19 cellular contexts compared by ENCODE assay signal in genomic region chr18:52484977-52485376, GRCh38.
DNase-seq lines count a peak whose midpoint lies in the region; ATAC-seq, FAIRE-seq and TF ChIP-seq lines count a peak whose summit lies in the region.
"Had no signal": no experiment of that assay in that cellular context is flagged by ENCODE, and none has a peak within 500 bp of the region (broad histone marks: within the 10 kb centered on the region; RNA-seq: fewer than 3 reads in every experiment).

No MANE protein-coding gene starts in this region.

- intact Hi-C loops in A673 (cut with micrococcal nuclease; ENCODE audit: unreplicated experiment) (no loop called here), left ventricle myocardium superior (cut with micrococcal nuclease) (no loop called here)

- H3K4me1 ChIP-seq in A673 (ENCODE audit: insufficient read depth, low read length, poor library complexity, severe bottlenecking) = peaks cover 43% of the 10 kb centered on the region
- H3K4me1 ChIP-seq in OCI-LY3 (ENCODE audit: low read length) = no peaks in the 10 kb centered on the region
- H3K4me1 ChIP-seq: Caco-2 had no signal

- no peak overlapping the region for H3K4me3 ChIP-seq in A673 (ENCODE audit: low read depth, low read length, poor library complexity, severe bottlenecking)
- no peak overlapping the region for H3K4me3 ChIP-seq in OCI-LY3 (ENCODE audit: low read length)
- H3K4me3 ChIP-seq: GM12878, PC-9, SK-N-MC had no signal

- CTCF ChIA-PET in A673 (lab: Charles Lee) = no interaction called here

- no peaks in the 10 kb centered on the region for H3K36me3 ChIP-seq in A673 (ENCODE audit: insufficient read depth, low read length, poor library complexity, severe bottlenecking)
- H3K36me3 ChIP-seq in OCI-LY3 (replicated peaks; ENCODE audit: low read depth, low read length) = no peaks in the 10 kb centered on the region

- no peak overlapping the region for H3K9ac ChIP-seq in OCI-LY3 (ENCODE audit: low read length)

- H3K9me3 ChIP-seq in A673 (ENCODE audit: low read depth, low read length, poor library complexity, severe bottlenecking) = no peaks in the 10 kb centered on the region
- no peaks in the 10 kb centered on the region for H3K9me3 ChIP-seq in OCI-LY3 (ENCODE audit: insufficient read depth, low read length)
- H3K9me3 ChIP-seq: Caco-2 had no signal

- ATAC-seq in left ventricle myocardium superior (no peak), HG03521 (IDR thresholded peaks at IDR 0.05; ENCODE audit: unreplicated experiment) (no peak)
- ATAC-seq: GM12878 had no signal

- DNase-seq in A673 (ENCODE audit: low spot score) (peak; percentile 61), D721Med (ENCODE audit: insufficient read length, low spot score) (no peak), hepatic stellate cell (ENCODE audit: low spot score) (peak; percentile 0), left ventricle myocardium superior (no peak), AG08396 (ENCODE audit: low spot score) (no peak)
- DNase-seq: C1 segment of cervical spinal cord, Caco-2, DMS79, HCEC 1CT, NCI-H1048, NCI-H510A treated with DMSO at 0.1 percent for 48 hours, PC-9, T-helper 1 cell had no signal

- H3K79me2 ChIP-seq in OCI-LY3 (ENCODE audit: low read length) = no peaks in the 10 kb centered on the region

- H2AFZ ChIP-seq in OCI-LY3 (ENCODE audit: low read depth, low read length) = no peak overlapping the region
- H2AFZ ChIP-seq: PC-9 had no signal

- POLR2A ChIA-PET in A673 (lab: Charles Lee; ENCODE audit: low non-redundant PET) = no interaction called here

- H3K4me2 ChIP-seq in OCI-LY3 (ENCODE audit: low read length) = no peak overlapping the region
- H3K4me2 ChIP-seq: PC-9 had no signal

- FAIRE-seq in D721Med (lab: Jason Lieb, UNC) = peak; percentile 76
- FAIRE-seq: GM12878, GM18507, GM19239 had no signal

- TF ChIP-seq CTCF in A673 (conservative IDR thresholded peaks at IDR 0.05; ENCODE audit: low read depth, low read length) (peak; percentile 62), D721Med (IDR thresholded peaks at IDR 0.05; ENCODE audit: insufficient read depth, missing control alignments) (no peak), OCI-LY3 (IDR thresholded peaks at IDR 0.05; ENCODE audit: low read depth, low read length) (peak; percentile 49)

- H3K27ac ChIP-seq in A673 (ENCODE audit: low read depth, low read length, poor library complexity, severe bottlenecking) = peak overlapping the region; percentile 18
- no peak overlapping the region for H3K27ac ChIP-seq in OCI-LY3 (ENCODE audit: low read length)
- H3K27ac ChIP-seq: PC-9, SK-N-MC had no signal

- no TSS peak for BruUV-seq in A673 (replicated peaks; lab: Mats Ljungman, UMichigan)

- no peaks in the 10 kb centered on the region for H4K20me1 ChIP-seq in OCI-LY3 (ENCODE audit: insufficient read depth, low read length)

- H3K27me3 ChIP-seq in A673 (replicated peaks; ENCODE audit: insufficient read depth, low read depth, low read length, poor library complexity) = no peaks in the 10 kb centered on the region
- H3K27me3 ChIP-seq in OCI-LY3 (ENCODE audit: low read depth, low read length) = 0 out of 2 replicates have a peak, but pooled peaks cover 3% of the 10 kb centered on the region

Comparison
In these comparisons a context has a peak if more than half of its experiments do, and no peak if none do; other contexts are left out.
1. DNase-seq: peak in A673 (single experiment) and hepatic stellate cell (single experiment); none in D721Med (single experiment), left ventricle myocardium superior (single experiment) and AG08396 (single experiment).